In the genomic region with DNA sequence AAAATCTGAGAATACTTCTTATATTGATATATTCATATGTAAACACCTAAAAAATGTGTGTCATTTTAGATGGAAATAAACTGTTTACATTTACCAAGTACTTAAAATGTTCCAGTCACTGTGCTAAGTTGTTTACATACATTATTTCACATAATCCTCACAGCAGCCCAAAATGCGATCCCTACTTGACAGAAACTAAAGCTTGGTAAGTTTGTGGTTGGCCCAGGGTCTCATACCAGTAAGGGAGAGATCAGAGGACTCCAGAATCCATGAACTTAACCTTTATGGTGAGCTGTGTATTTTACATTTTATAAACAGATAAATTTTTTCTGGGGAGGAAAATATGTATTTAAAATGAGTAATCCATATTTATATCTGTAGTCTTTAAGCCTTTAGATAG, we compare ENCODE assay signal across 2 cellular contexts.
TF ChIP-seq lines count a peak whose summit lies in the region.

No MANE protein-coding gene starts in this region.

TF ChIP-seq in IMR-90, 13 proteins besides CTCF, POLR2A, EP300 and RAD21:
- no peak for TF ChIP-seq SMC3 (IDR thresholded peaks at IDR 0.05; ENCODE audit: low read depth, low read length)
- no peak for TF ChIP-seq CHD1 (IDR thresholded peaks at IDR 0.05; ENCODE audit: low read depth, low read length)
- no peak for TF ChIP-seq MAZ (IDR thresholded peaks at IDR 0.05; ENCODE audit: borderline replicate concordance, low read depth, low read length)

TF ChIP-seq in H1, 55 proteins besides CTCF, POLR2A, EP300 and RAD21:
- TF ChIP-seq TAF7 (optimal IDR thresholded peaks at IDR 0.05; ENCODE audit: borderline replicate concordance, low read depth, low read length) = no peak
- TF ChIP-seq NANOG (IDR thresholded peaks at IDR 0.05; ENCODE audit: insufficient read depth, low read depth, low read length, poor library complexity, severe bottlenecking) = no peak
- TF ChIP-seq, protein P1, sequence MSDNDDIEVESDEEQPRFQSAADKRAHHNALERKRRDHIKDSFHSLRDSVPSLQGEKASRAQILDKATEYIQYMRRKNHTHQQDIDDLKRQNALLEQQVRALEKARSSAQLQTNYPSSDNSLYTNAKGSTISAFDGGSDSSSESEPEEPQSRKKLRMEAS (IDR thresholded peaks at IDR 0.05) = no peak
- no peak for TF ChIP-seq SIX5 (IDR thresholded peaks at IDR 0.05; ENCODE audit: low read depth, low read length)
- TF ChIP-seq RFX5 (IDR thresholded peaks at IDR 0.05; ENCODE audit: borderline replicate concordance, low read depth, low read length) = no peak
- TF ChIP-seq HDAC6 (IDR thresholded peaks at IDR 0.05; ENCODE audit: low read depth, low read length) = no peak
- no peak for TF ChIP-seq TBP (IDR thresholded peaks at IDR 0.05; ENCODE audit: low read depth, low read length)
- TF ChIP-seq JUN (IDR thresholded peaks at IDR 0.05; ENCODE audit: low read depth, low read length) = no peak
- no peak for TF ChIP-seq RBBP5 (IDR thresholded peaks at IDR 0.05; ENCODE audit: borderline replicate concordance, low read depth, low read length)
- no peak for TF ChIP-seq GTF2F1 (IDR thresholded peaks at IDR 0.05; ENCODE audit: borderline replicate concordance, low read depth, low read length)
- no peak for TF ChIP-seq CTBP2 (IDR thresholded peaks at IDR 0.05; ENCODE audit: borderline replicate concordance, insufficient read depth, insufficient read length, low read length)
- TF ChIP-seq ZNF274 (IDR thresholded peaks at IDR 0.05; ENCODE audit: borderline replicate concordance, extremely low read depth, low read length) = no peak
- no peak for TF ChIP-seq CHD2 (IDR thresholded peaks at IDR 0.05; ENCODE audit: low read length)
- TF ChIP-seq NRF1 (IDR thresholded peaks at IDR 0.05; ENCODE audit: low read depth, low read length) = no peak
- no peak for TF ChIP-seq POLR2AphosphoS5 (IDR thresholded peaks at IDR 0.05; ENCODE audit: low read depth, low read length)
- TF ChIP-seq TCF12 (IDR thresholded peaks at IDR 0.05; ENCODE audit: low read depth, low read length) = no peak
- no peak for TF ChIP-seq SP2 (IDR thresholded peaks at IDR 0.05; ENCODE audit: low read length)
- no peak for TF ChIP-seq CEBPB (IDR thresholded peaks at IDR 0.05; ENCODE audit: low read depth, low read length)
TF ChIP-seq in H1: peak in this region for 0.
